10 cellular contexts compared by ENCODE assay signal in genomic region chr22:33803883-33804282, GRCh38.
"Had no signal": no experiment of that assay in that cellular context is flagged by ENCODE, and none has a peak within 500 bp of the region (broad histone marks: within the 10 kb centered on the region; RNA-seq: fewer than 3 reads in every experiment).

No MANE protein-coding gene starts in this region.

- H3K27ac ChIP-seq: psoas muscle had no signal

- FAIRE-seq: endothelial cell of umbilical vein had no signal

- H3K36me3 Mint-ChIP-seq: activated naive CD8-positive, alpha-beta T cell; natural killer cell treated with Interleukin-12 subunit alpha and Interleukin-12 subunit beta and Interleukin-15 and Interleukin-18, amount 100 ng/mL, for 72 hours had no signal

- ATAC-seq: activated CD4-positive, CD25-positive, alpha-beta regulatory T cell treated with anti-CD3 and anti-CD28 coated beads, Interleukin-2, amount 50 U/mL, for 24 hours; natural killer cell treated with Interleukin-12 subunit alpha and Interleukin-12 subunit beta and Interleukin-15 and Interleukin-18, amount 100 ng/mL, for 72 hours had no signal

- H3K4me3 Mint-ChIP-seq: activated naive CD8-positive, alpha-beta T cell; natural killer cell treated with Interleukin-12 subunit alpha and Interleukin-12 subunit beta and Interleukin-15 and Interleukin-18, amount 100 ng/mL, for 72 hours; type B pancreatic cell had no signal

- H3K4me3 ChIP-seq: psoas muscle had no signal

- H3K9me3 ChIP-seq: psoas muscle had no signal

- DNase-seq: activated T-cell treated with anti-CD3 and anti-CD28 coated beads, Interleukin-2, amount 50 U/mL, for 1 hour; hippocampal formation; nucleus accumbens; psoas muscle; stimulated activated CD4-positive, alpha-beta T cell treated with anti-CD3 and anti-CD28 coated beads, Interleukin-15, amount 100 ng/mL, for 24 hours had no signal

- H3K27ac Mint-ChIP-seq: activated naive CD8-positive, alpha-beta T cell; natural killer cell treated with Interleukin-12 subunit alpha and Interleukin-12 subunit beta and Interleukin-15 and Interleukin-18, amount 100 ng/mL, for 72 hours had no signal

- H3K27me3 Mint-ChIP-seq: natural killer cell treated with Interleukin-12 subunit alpha and Interleukin-12 subunit beta and Interleukin-15 and Interleukin-18, amount 100 ng/mL, for 72 hours; type B pancreatic cell had no signal
